ENCODE assay signal across 1 cellular context in the genomic region with DNA sequence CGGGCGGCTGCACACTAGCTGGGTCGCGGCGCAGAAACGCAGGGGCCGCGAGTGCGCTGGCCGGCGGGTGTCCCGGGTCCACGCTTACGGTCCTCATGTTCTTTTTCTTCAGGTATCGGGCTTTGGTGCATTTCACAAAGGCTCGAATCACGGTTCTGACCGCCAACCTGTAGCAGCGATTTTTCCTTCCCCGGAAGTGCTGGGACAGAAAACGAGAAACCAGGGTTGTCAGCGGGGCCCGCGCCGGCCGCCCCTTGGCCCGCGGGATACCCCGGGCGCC.
TF ChIP-seq lines count a peak whose summit lies in the region.

No MANE protein-coding gene starts in this region.

TF ChIP-seq in H1, 55 proteins besides CTCF, POLR2A, EP300 and RAD21:
- TF ChIP-seq RBBP5 (IDR thresholded peaks at IDR 0.05; ENCODE audit: borderline replicate concordance, low read depth, low read length) = no peak
- TF ChIP-seq SIX5 (IDR thresholded peaks at IDR 0.05; ENCODE audit: low read depth, low read length) = no peak
- no peak for TF ChIP-seq KDM1A (IDR thresholded peaks at IDR 0.05; ENCODE audit: borderline replicate concordance, low read length)
- TF ChIP-seq PHF8 (conservative IDR thresholded peaks at IDR 0.05; ENCODE audit: low read depth, low read length) = no peak
- TF ChIP-seq NRF1 (IDR thresholded peaks at IDR 0.05; ENCODE audit: low read depth, low read length) = no peak
- TF ChIP-seq SP4 (IDR thresholded peaks at IDR 0.05; ENCODE audit: low read length) = no peak
- no peak for TF ChIP-seq TBP (IDR thresholded peaks at IDR 0.05; ENCODE audit: low read depth, low read length)
- TF ChIP-seq CHD1 (IDR thresholded peaks at IDR 0.05; ENCODE audit: low read depth, low read length) = no peak
- TF ChIP-seq ZNF274 (IDR thresholded peaks at IDR 0.05; ENCODE audit: borderline replicate concordance, extremely low read depth, low read length) = no peak
- no peak for TF ChIP-seq TAF1 (IDR thresholded peaks at IDR 0.05; ENCODE audit: low read depth, low read length)
- TF ChIP-seq, protein P1, sequence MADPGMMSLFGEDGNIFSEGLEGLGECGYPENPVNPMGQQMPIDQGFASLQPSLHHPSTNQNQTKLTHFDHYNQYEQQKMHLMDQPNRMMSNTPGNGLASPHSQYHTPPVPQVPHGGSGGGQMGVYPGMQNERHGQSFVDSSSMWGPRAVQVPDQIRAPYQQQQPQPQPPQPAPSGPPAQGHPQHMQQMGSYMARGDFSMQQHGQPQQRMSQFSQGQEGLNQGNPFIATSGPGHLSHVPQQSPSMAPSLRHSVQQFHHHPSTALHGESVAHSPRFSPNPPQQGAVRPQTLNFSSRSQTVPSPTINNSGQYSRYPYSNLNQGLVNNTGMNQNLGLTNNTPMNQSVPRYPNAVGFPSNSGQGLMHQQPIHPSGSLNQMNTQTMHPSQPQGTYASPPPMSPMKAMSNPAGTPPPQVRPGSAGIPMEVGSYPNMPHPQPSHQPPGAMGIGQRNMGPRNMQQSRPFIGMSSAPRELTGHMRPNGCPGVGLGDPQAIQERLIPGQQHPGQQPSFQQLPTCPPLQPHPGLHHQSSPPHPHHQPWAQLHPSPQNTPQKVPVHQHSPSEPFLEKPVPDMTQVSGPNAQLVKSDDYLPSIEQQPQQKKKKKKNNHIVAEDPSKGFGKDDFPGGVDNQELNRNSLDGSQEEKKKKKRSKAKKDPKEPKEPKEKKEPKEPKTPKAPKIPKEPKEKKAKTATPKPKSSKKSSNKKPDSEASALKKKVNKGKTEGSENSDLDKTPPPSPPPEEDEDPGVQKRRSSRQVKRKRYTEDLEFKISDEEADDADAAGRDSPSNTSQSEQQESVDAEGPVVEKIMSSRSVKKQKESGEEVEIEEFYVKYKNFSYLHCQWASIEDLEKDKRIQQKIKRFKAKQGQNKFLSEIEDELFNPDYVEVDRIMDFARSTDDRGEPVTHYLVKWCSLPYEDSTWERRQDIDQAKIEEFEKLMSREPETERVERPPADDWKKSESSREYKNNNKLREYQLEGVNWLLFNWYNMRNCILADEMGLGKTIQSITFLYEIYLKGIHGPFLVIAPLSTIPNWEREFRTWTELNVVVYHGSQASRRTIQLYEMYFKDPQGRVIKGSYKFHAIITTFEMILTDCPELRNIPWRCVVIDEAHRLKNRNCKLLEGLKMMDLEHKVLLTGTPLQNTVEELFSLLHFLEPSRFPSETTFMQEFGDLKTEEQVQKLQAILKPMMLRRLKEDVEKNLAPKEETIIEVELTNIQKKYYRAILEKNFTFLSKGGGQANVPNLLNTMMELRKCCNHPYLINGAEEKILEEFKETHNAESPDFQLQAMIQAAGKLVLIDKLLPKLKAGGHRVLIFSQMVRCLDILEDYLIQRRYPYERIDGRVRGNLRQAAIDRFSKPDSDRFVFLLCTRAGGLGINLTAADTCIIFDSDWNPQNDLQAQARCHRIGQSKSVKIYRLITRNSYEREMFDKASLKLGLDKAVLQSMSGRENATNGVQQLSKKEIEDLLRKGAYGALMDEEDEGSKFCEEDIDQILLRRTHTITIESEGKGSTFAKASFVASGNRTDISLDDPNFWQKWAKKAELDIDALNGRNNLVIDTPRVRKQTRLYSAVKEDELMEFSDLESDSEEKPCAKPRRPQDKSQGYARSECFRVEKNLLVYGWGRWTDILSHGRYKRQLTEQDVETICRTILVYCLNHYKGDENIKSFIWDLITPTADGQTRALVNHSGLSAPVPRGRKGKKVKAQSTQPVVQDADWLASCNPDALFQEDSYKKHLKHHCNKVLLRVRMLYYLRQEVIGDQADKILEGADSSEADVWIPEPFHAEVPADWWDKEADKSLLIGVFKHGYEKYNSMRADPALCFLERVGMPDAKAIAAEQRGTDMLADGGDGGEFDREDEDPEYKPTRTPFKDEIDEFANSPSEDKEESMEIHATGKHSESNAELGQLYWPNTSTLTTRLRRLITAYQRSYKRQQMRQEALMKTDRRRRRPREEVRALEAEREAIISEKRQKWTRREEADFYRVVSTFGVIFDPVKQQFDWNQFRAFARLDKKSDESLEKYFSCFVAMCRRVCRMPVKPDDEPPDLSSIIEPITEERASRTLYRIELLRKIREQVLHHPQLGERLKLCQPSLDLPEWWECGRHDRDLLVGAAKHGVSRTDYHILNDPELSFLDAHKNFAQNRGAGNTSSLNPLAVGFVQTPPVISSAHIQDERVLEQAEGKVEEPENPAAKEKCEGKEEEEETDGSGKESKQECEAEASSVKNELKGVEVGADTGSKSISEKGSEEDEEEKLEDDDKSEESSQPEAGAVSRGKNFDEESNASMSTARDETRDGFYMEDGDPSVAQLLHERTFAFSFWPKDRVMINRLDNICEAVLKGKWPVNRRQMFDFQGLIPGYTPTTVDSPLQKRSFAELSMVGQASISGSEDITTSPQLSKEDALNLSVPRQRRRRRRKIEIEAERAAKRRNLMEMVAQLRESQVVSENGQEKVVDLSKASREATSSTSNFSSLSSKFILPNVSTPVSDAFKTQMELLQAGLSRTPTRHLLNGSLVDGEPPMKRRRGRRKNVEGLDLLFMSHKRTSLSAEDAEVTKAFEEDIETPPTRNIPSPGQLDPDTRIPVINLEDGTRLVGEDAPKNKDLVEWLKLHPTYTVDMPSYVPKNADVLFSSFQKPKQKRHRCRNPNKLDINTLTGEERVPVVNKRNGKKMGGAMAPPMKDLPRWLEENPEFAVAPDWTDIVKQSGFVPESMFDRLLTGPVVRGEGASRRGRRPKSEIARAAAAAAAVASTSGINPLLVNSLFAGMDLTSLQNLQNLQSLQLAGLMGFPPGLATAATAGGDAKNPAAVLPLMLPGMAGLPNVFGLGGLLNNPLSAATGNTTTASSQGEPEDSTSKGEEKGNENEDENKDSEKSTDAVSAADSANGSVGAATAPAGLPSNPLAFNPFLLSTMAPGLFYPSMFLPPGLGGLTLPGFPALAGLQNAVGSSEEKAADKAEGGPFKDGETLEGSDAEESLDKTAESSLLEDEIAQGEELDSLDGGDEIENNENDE (IDR thresholded peaks at IDR 0.05; ENCODE audit: insufficient replicate concordance, low read length) = no peak
- no peak for TF ChIP-seq EZH2 (IDR thresholded peaks at IDR 0.05; ENCODE audit: low read depth, low read length, severe bottlenecking)
- no peak for TF ChIP-seq CEBPB (IDR thresholded peaks at IDR 0.05; ENCODE audit: low read depth, low read length)
- TF ChIP-seq, protein P2, sequence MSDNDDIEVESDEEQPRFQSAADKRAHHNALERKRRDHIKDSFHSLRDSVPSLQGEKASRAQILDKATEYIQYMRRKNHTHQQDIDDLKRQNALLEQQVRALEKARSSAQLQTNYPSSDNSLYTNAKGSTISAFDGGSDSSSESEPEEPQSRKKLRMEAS (IDR thresholded peaks at IDR 0.05) = no peak
- TF ChIP-seq JUN (IDR thresholded peaks at IDR 0.05; ENCODE audit: low read depth, low read length) = no peak
- no peak for TF ChIP-seq BRCA1 (IDR thresholded peaks at IDR 0.05; ENCODE audit: low read depth, low read length)
- no peak for TF ChIP-seq SIRT6 (IDR thresholded peaks at IDR 0.05; ENCODE audit: low read length)
